In genomic region chr7:102155821-102156441, GRCh38 we compare ENCODE assay signal across 20 cellular contexts.
DNase-seq lines count a peak whose midpoint lies in the region; ATAC-seq and TF ChIP-seq lines count a peak whose summit lies in the region.
"Had no signal": no experiment of that assay in that cellular context is flagged by ENCODE, and none has a peak within 500 bp of the region (broad histone marks: within the 10 kb centered on the region; RNA-seq: fewer than 3 reads in every experiment).

No MANE protein-coding gene starts in this region.

- DNase-seq in OCI-M1 (lab: John Stamatoyannopoulos, UW) (peak; percentile 94), chondrocyte (ENCODE audit: low spot score) (no peak), glutamatergic neuron (no peak), CD1c-positive myeloid dendritic cell (ENCODE audit: extremely low spot score) (no peak)
- DNase-seq: activated CD4-positive, alpha-beta T cell treated with anti-CD3 and anti-CD28 coated beads for 36 hours; activated CD8-positive, alpha-beta T cell treated with anti-CD3 and anti-CD28 coated beads, Interleukin-2, amount 10 ng/mL, durations not matched to agents 7 days and 5 days; activated naive CD8-positive, alpha-beta T cell treated with anti-CD3 and anti-CD28 coated beads for 36 hours; HFFc6; naive thymus-derived CD8-positive, alpha-beta T cell; NCI-H1694 treated with DMSO at 0.1 percent for 48 hours; NCI-H526 treated with DMSO at 0.1 percent for 48 hours; RPMI8226; stimulated activated CD4-positive, alpha-beta T cell treated with anti-CD3 and anti-CD28 coated beads, Interleukin-2, amount 100 ng/mL, for 48 hours; T-helper 1 cell; upper lobe of left lung had no signal

- H3K9ac ChIP-seq in liver (ENCODE audit: low read depth in 1 of 2, low read length in 2 of 2), result no peak overlapping the region

- H3K9me3 Mint-ChIP-seq in chondrocyte (ENCODE audit: low read depth) (peaks cover 3% of the 10 kb centered on the region), glutamatergic neuron (ENCODE audit: unreplicated experiment) (peaks cover 9% of the 10 kb centered on the region)
- H3K9me3 Mint-ChIP-seq: activated naive CD8-positive, alpha-beta T cell treated with anti-CD3 and anti-CD28 coated beads for 36 hours; central memory CD8-positive, alpha-beta T cell; HFFc6; naive thymus-derived CD8-positive, alpha-beta T cell had no signal

- H3K4me3 Mint-ChIP-seq in chondrocyte (ENCODE audit: unreplicated experiment) (no peak overlapping the region), glutamatergic neuron (ENCODE audit: unreplicated experiment) (no peak overlapping the region)
- H3K4me3 Mint-ChIP-seq: activated CD4-positive, alpha-beta T cell treated with anti-CD3 and anti-CD28 coated beads for 36 hours; activated CD8-positive, alpha-beta T cell treated with anti-CD3 and anti-CD28 coated beads, Interleukin-2, amount 10 ng/mL, durations not matched to agents 7 days and 5 days; activated naive CD8-positive, alpha-beta T cell treated with anti-CD3 and anti-CD28 coated beads for 36 hours; central memory CD8-positive, alpha-beta T cell; HFFc6; naive thymus-derived CD8-positive, alpha-beta T cell had no signal

- peaks cover 16% of the 10 kb centered on the region for H3K36me3 Mint-ChIP-seq in chondrocyte (ENCODE audit: low read depth)
- peaks cover 9% of the 10 kb centered on the region for H3K36me3 Mint-ChIP-seq in glutamatergic neuron (ENCODE audit: unreplicated experiment)

- H3K36me3 ChIP-seq in liver (ENCODE audit: control insufficient read depth in 4 of 4, insufficient read depth in 3 of 4, low read depth in 1 of 4, low read length in 3 of 4), result peaks cover 0 to 8% (median 3%) of the 10 kb centered on the region in 4 donors

- peak overlapping the region in 1 of 2 donors; percentile 1 for H3K27ac ChIP-seq in liver (ENCODE audit: low read depth in 1 of 2, low read length in 2 of 2)
- H3K27ac ChIP-seq: C4-2B, upper lobe of left lung had no signal

- H3K4me1 Mint-ChIP-seq in chondrocyte (ENCODE audit: low read depth) (peaks cover 30% of the 10 kb centered on the region), glutamatergic neuron (ENCODE audit: low read depth, unreplicated experiment) (peaks cover 21% of the 10 kb centered on the region)
- H3K4me1 Mint-ChIP-seq: activated CD4-positive, alpha-beta T cell treated with anti-CD3 and anti-CD28 coated beads for 36 hours; activated naive CD8-positive, alpha-beta T cell treated with anti-CD3 and anti-CD28 coated beads for 36 hours; central memory CD8-positive, alpha-beta T cell had no signal

- H3K27me3 ChIP-seq in liver (ENCODE audit: control insufficient read depth in 4 of 4, insufficient read depth in 4 of 4, low read length in 3 of 4), result no peaks in the 10 kb centered on the region
- H3K27me3 ChIP-seq: upper lobe of left lung had no signal

- ATAC-seq in GM19455 (IDR thresholded peaks at IDR 0.05; ENCODE audit: unreplicated experiment) (no peak), HG02852 (IDR thresholded peaks at IDR 0.05; ENCODE audit: unreplicated experiment) (no peak)
- ATAC-seq: activated CD4-positive, alpha-beta T cell treated with anti-CD3 and anti-CD28 coated beads for 36 hours; activated CD8-positive, alpha-beta T cell treated with anti-CD3 and anti-CD28 coated beads, Interleukin-2, amount 10 ng/mL, durations not matched to agents 7 days and 5 days; naive thymus-derived CD8-positive, alpha-beta T cell had no signal

- H3K4me3 ChIP-seq in liver (ENCODE audit: low read depth in 1 of 3, low read length in 3 of 3), result no peak overlapping the region
- H3K4me3 ChIP-seq: upper lobe of left lung had no signal

- no peaks in the 10 kb centered on the region for H3K27me3 Mint-ChIP-seq in chondrocyte (ENCODE audit: low read depth)
- H3K27me3 Mint-ChIP-seq in glutamatergic neuron (ENCODE audit: unreplicated experiment), result peaks cover 3% of the 10 kb centered on the region
- H3K27me3 Mint-ChIP-seq: activated CD4-positive, alpha-beta T cell treated with anti-CD3 and anti-CD28 coated beads for 36 hours; activated naive CD8-positive, alpha-beta T cell treated with anti-CD3 and anti-CD28 coated beads for 36 hours; central memory CD8-positive, alpha-beta T cell; naive thymus-derived CD8-positive, alpha-beta T cell had no signal

- no peak for TF ChIP-seq CTCF in chondrocyte (IDR thresholded peaks at IDR 0.05)
- TF ChIP-seq CTCF in liver (IDR thresholded peaks at IDR 0.05; ENCODE audit: low read depth, low read length, missing input control), result no peak
- no peak for TF ChIP-seq CTCF in glutamatergic neuron (IDR thresholded peaks at IDR 0.05; ENCODE audit: partially characterized antibody, unreplicated experiment)

- H3K27ac Mint-ChIP-seq in chondrocyte (ENCODE audit: unreplicated experiment), result peak overlapping the region; percentile 53
- no peak overlapping the region for H3K27ac Mint-ChIP-seq in glutamatergic neuron (ENCODE audit: unreplicated experiment)
- H3K27ac Mint-ChIP-seq: activated CD4-positive, alpha-beta T cell treated with anti-CD3 and anti-CD28 coated beads for 36 hours; activated CD8-positive, alpha-beta T cell treated with anti-CD3 and anti-CD28 coated beads, Interleukin-2, amount 10 ng/mL, durations not matched to agents 7 days and 5 days; activated naive CD8-positive, alpha-beta T cell treated with anti-CD3 and anti-CD28 coated beads for 36 hours; HFFc6 had no signal

- H3K4me1 ChIP-seq in liver (ENCODE audit: control insufficient read depth in 4 of 4, insufficient read depth in 4 of 4, low read length in 3 of 4), result peaks cover 0 to 20% (median 16%) of the 10 kb centered on the region in 4 donors

- peak; percentile 25 to 48 for TF ChIP-seq RAD21 in liver (IDR thresholded peaks at IDR 0.05)

- no peaks in the 10 kb centered on the region for H3K9me3 ChIP-seq in liver (ENCODE audit: control insufficient read depth in 4 of 4, low read length in 3 of 4)
- H3K9me3 ChIP-seq: upper lobe of left lung had no signal

- WGBS in liver, result 29% methylated on average over 10 of the region's 10 CpGs

TF ChIP-seq in liver, 16 proteins besides CTCF, POLR2A, EP300 and RAD21:
- peak; percentile 16 for TF ChIP-seq REST (IDR thresholded peaks at IDR 0.05)
- TF ChIP-seq YY1 (IDR thresholded peaks at IDR 0.05), result peak; percentile 56
- no peak for TF ChIP-seq GABPA (IDR thresholded peaks at IDR 0.05 in 1 of 2, conservative IDR thresholded peaks at IDR 0.05 in 1 of 2)
- peak; percentile 86 to 91 for TF ChIP-seq RXRA (IDR thresholded peaks at IDR 0.05)
- TF ChIP-seq SP1 (IDR thresholded peaks at IDR 0.05), result peak; percentile 57
- no peak for TF ChIP-seq JUND (IDR thresholded peaks at IDR 0.05)
- no peak for TF ChIP-seq TAF1 (conservative IDR thresholded peaks at IDR 0.05)
- peak; percentile 86 for TF ChIP-seq NR2F2 (IDR thresholded peaks at IDR 0.05)
- TF ChIP-seq, protein P1, sequence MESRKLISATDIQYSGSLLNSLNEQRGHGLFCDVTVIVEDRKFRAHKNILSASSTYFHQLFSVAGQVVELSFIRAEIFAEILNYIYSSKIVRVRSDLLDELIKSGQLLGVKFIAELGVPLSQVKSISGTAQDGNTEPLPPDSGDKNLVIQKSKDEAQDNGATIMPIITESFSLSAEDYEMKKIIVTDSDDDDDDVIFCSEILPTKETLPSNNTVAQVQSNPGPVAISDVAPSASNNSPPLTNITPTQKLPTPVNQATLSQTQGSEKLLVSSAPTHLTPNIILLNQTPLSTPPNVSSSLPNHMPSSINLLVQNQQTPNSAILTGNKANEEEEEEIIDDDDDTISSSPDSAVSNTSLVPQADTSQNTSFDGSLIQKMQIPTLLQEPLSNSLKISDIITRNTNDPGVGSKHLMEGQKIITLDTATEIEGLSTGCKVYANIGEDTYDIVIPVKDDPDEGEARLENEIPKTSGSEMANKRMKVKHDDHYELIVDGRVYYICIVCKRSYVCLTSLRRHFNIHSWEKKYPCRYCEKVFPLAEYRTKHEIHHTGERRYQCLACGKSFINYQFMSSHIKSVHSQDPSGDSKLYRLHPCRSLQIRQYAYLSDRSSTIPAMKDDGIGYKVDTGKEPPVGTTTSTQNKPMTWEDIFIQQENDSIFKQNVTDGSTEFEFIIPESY (IDR thresholded peaks at IDR 0.05), result no peak
- TF ChIP-seq FOXA2 (IDR thresholded peaks at IDR 0.05), result no peak
- TF ChIP-seq FOXA1 (IDR thresholded peaks at IDR 0.05), result no peak
- TF ChIP-seq HNF4A (conservative IDR thresholded peaks at IDR 0.05), result peak; percentile 81 to 86
- no peak for TF ChIP-seq HNF4G (IDR thresholded peaks at IDR 0.05)
